In the genomic region with DNA sequence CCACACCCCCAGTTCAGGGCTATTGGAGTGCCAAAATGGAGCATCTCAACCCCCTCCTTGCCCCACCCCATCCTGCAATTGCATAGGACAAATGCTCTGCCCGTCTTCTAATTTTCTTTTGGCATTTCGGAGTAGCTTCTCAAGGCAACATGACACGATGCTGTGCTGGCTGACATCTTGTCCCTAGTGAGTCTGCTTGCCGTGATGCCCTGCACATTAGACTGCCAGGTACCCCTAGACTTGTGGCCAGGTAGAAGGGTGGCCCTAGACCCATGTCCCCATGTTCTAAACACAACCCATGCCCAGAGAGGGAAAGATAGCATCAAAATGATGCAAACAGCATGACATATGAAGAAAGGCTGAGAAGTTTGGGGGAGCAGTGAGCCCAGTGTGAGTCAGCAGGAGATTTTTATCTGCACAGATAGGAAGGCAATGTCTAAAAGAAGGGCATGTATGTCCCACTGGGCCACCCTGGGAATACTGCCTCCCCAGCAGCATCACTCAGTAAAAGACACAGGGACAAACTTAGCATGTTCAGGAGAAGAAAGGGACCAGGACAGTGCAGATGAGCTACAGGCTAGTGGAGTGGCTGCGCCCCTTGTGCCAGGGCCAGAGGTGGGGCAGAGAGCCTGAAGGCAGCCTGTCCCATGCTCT, we compare ENCODE assay signal across 23 cellular contexts. TPM values are rescaled to one million over a fixed set of nuclear protein-coding genes. Genes with fewer than 3 reads are reported as not detected.
DNase-seq lines count a peak whose midpoint lies in the region; ATAC-seq, FAIRE-seq and TF ChIP-seq lines count a peak whose summit lies in the region.
"Had no signal": no experiment of that assay in that cellular context is flagged by ENCODE, and none has a peak within 500 bp of the region (broad histone marks: within the 10 kb centered on the region; RNA-seq: fewer than 3 reads in every experiment).

No MANE protein-coding gene starts in this region.

- ATAC-seq in GM19395 (IDR thresholded peaks at IDR 0.05; ENCODE audit: unreplicated experiment), result no peak
- ATAC-seq: activated naive CD4-positive, alpha-beta T cell treated with anti-CD3 and anti-CD28 coated beads, Interleukin-2, amount 50 U/mL, for 72 hours; lower lobe of right lung had no signal

- no peak for TF ChIP-seq EP300 in H1 (IDR thresholded peaks at IDR 0.05; ENCODE audit: borderline replicate concordance in 1 of 2, low read depth in 2 of 2, low read length in 2 of 2)
- TF ChIP-seq EP300 in sigmoid colon (IDR thresholded peaks at IDR 0.05), result no peak

- H3K4ac ChIP-seq in H1 (replicated peaks; ENCODE audit: insufficient read length, low read depth, low read length), result no peak overlapping the region

- H4K20me1 ChIP-seq in H1 (replicated peaks in 1 of 2; ENCODE audit: control insufficient read depth in 1 of 2, insufficient read depth in 2 of 2, low read length in 2 of 2), result no peaks in the 10 kb centered on the region

- no peak overlapping the region for H3K18ac ChIP-seq in H1 (ENCODE audit: extremely low read depth, low read length)

- no peaks in the 10 kb centered on the region for H3K79me1 ChIP-seq in H1 (ENCODE audit: low read depth, low read length)

- no peak overlapping the region for H3K4me3 ChIP-seq in H1 (ENCODE audit: extremely low read depth in 1 of 4, insufficient read depth in 2 of 4, low read depth in 3 of 4, low read length in 4 of 4)
- H3K4me3 ChIP-seq in sigmoid colon, result no peak overlapping the region
- H3K4me3 ChIP-seq: dorsolateral prefrontal cortex, lower lobe of right lung, MG63, skin epidermis, thoracic aorta had no signal

- H4K8ac ChIP-seq in H1 (ENCODE audit: extremely low read depth, insufficient read depth, low read length), result no peak overlapping the region

- no peak for FAIRE-seq in H1 (lab: Jason Lieb, UNC)
- FAIRE-seq: bronchial epithelial cell, TTC549 had no signal

- no peak overlapping the region for H3K23ac ChIP-seq in H1 (ENCODE audit: insufficient read length)

- H3K79me2 ChIP-seq in H1 (ENCODE audit: control insufficient read depth in 1 of 2, insufficient read depth in 2 of 2, low read length in 2 of 2), result no peaks in the 10 kb centered on the region
- H3K79me2 ChIP-seq: parathyroid adenoma had no signal

- TF ChIP-seq RAD21 in H1 (IDR thresholded peaks at IDR 0.05 in 1 of 2, conservative IDR thresholded peaks at IDR 0.05 in 1 of 2; ENCODE audit: low read depth in 2 of 2, low read length in 2 of 2), result no peak

- no peaks in the 10 kb centered on the region for H3K23me2 ChIP-seq in H1 (ENCODE audit: low read depth, low read length)

- H3K27me3 ChIP-seq in H1 (replicated peaks in 1 of 4; ENCODE audit: control insufficient read depth in 3 of 4, extremely low read depth in 1 of 4, insufficient read depth in 3 of 4, low read length in 3 of 4) (no peaks in the 10 kb centered on the region), sigmoid colon (no peaks in the 10 kb centered on the region)
- H3K27me3 ChIP-seq: dorsolateral prefrontal cortex, MG63 had no signal

- peak overlapping the region; percentile 6 for H4K91ac ChIP-seq in H1 (replicated peaks; ENCODE audit: insufficient read length, low read length)

- H2BK12ac ChIP-seq in H1 (ENCODE audit: low read depth, low read length), result no peak overlapping the region; the same call in 1 of the 2 replicates

- TF ChIP-seq CTCF in H1 (IDR thresholded peaks at IDR 0.05; ENCODE audit: control extremely low read depth in 1 of 3, insufficient read depth in 1 of 3, low read depth in 1 of 3, low read length in 3 of 3), result no peak
- TF ChIP-seq CTCF in sigmoid colon (IDR thresholded peaks at IDR 0.05), result no peak

- no peak overlapping the region for H3K9ac ChIP-seq in H1 (replicated peaks in 1 of 4; ENCODE audit: extremely low read depth in 1 of 4, low read depth in 3 of 4, low read length in 3 of 4)
- H3K9ac ChIP-seq: parathyroid adenoma had no signal

- intact Hi-C loops in sigmoid colon (cut with DNase I), result no loop called here

- DNase-seq in ELR (ENCODE audit: low read depth) (peak; percentile 73), OCI-M1 (lab: John Stamatoyannopoulos, UW) (peak; percentile 41), H1 (ENCODE audit: low read depth in 1 of 2, low spot score in 2 of 2) (no peak), sigmoid colon (peak; percentile 14), NCI-H187 treated with DMSO at 0.1 percent for 48 hours (lab: John Stamatoyannopoulos, UW) (no peak), NCI-H128 (lab: John Stamatoyannopoulos, UW; ENCODE audit: unreplicated experiment) (no peak)
- DNase-seq: activated CD4-positive, alpha-beta T cell treated with anti-CD3 and anti-CD28 coated beads, Interleukin-2, amount 50 U/mL, for 4 hours; activated T-cell treated with anti-CD3 and anti-CD28 coated beads, Interleukin-2, amount 50 U/mL, for 1 hour; CD4-positive, alpha-beta memory T cell; dorsolateral prefrontal cortex; lower lobe of right lung; MG63; NCI-H2081; NCI-H524 treated with DMSO at 0.1 percent for 48 hours; stimulated activated CD4-positive, alpha-beta T cell treated with anti-CD3 and anti-CD28 coated beads, Interleukin-4, amount 100 ng/mL, for 4 hours; stimulated activated CD8-positive, alpha-beta memory T cell treated with anti-CD3 and anti-CD28 coated beads, Interleukin-4, amount 100 ng/mL, for 48 hours had no signal

- H3K9me3 ChIP-seq in H1 (ENCODE audit: insufficient read depth in 2 of 2, low read depth in 1 of 2, low read length in 1 of 2) (no peaks in the 10 kb centered on the region), sigmoid colon (no peaks in the 10 kb centered on the region)
- H3K9me3 ChIP-seq: lower lobe of right lung, MG63, thoracic aorta had no signal

- H2BK15ac ChIP-seq in H1 (ENCODE audit: low read length), result 0 out of 2 replicates have a peak overlapping the region, but pooled peaks have one; percentile 35

- WGBS in H1 (ENCODE audit: extremely low coverage in 1 of 2, insufficient coverage in 1 of 2, insufficient read length in 1 of 2, insufficient replicate concordance in 2 of 2, low coverage in 1 of 2, low lambda C conversion rate in 2 of 2, missing lambda C conversion rate in 1 of 2), 2 experiments, result 90% methylated on average over 5 of the region's 5 CpGs; no CpG with 5 or more reads in 1 of the 2 experiments
- 91 to 94% methylated on average over 5 of the region's 5 CpGs for WGBS in sigmoid colon, 2 donors

- CTCF ChIA-PET in H1 (lab: Charles Lee; ENCODE audit: partially characterized antibody), result interaction anchor here (0.6 kb wide), 1 partner anchor 58 kb away, joined by 3 read pairs; no protein-coding TSS in a partner anchor

- no peak overlapping the region for H3K56ac ChIP-seq in H1 (replicated peaks; ENCODE audit: insufficient read length, low read depth, low read length)

- no peak overlapping the region for H2BK20ac ChIP-seq in H1 (ENCODE audit: low read length)

- no peak overlapping the region for H3K27ac ChIP-seq in H1 (ENCODE audit: low read depth, low read length)
- no peak overlapping the region for H3K27ac ChIP-seq in sigmoid colon
- H3K27ac ChIP-seq: dorsolateral prefrontal cortex, lower lobe of right lung, parathyroid adenoma, thoracic aorta had no signal

- H3K36me3 ChIP-seq in H1 (ENCODE audit: control insufficient read depth in 2 of 4, insufficient read depth in 4 of 4, low read length in 3 of 4) (no peaks in the 10 kb centered on the region), sigmoid colon (no peaks in the 10 kb centered on the region)
- H3K36me3 ChIP-seq: lower lobe of right lung, MG63, thoracic aorta had no signal

- H4K5ac ChIP-seq in H1 (ENCODE audit: insufficient read length, low read depth, low read length), result no peak overlapping the region

- H2BK120ac ChIP-seq in H1 (replicated peaks; ENCODE audit: low read depth, low read length), result no peak overlapping the region

- TF ChIP-seq POLR2A in H1 (IDR thresholded peaks at IDR 0.05; ENCODE audit: control extremely low read depth in 1 of 2, low read depth in 2 of 2, low read length in 2 of 2), result no peak
- TF ChIP-seq POLR2A in sigmoid colon (IDR thresholded peaks at IDR 0.05), result no peak

- H3K4me1 ChIP-seq in H1 (replicated peaks in 1 of 4; ENCODE audit: control insufficient read depth in 3 of 4, insufficient read depth in 4 of 4, low read length in 3 of 4), result peaks cover 11 to 19% (median 13%) of the 10 kb centered on the region in 4 experiments
- H3K4me1 ChIP-seq in sigmoid colon, result peaks cover 0 to 10% (median 7%) of the 10 kb centered on the region in 4 donors

- no peak overlapping the region for H2AK5ac ChIP-seq in H1 (ENCODE audit: low read depth, low read length)

- no peak overlapping the region for H2AFZ ChIP-seq in H1 (ENCODE audit: low read length)
- H2AFZ ChIP-seq: parathyroid adenoma had no signal

- no peak overlapping the region for H2BK5ac ChIP-seq in H1 (ENCODE audit: low read depth, low read length)

- no peak overlapping the region for H3K4me2 ChIP-seq in H1 (ENCODE audit: insufficient read depth in 1 of 2, low read depth in 2 of 2, low read length in 2 of 2)

- POLR2A ChIA-PET in H1 (lab: Charles Lee; ENCODE audit: partially characterized antibody), result no interaction called here

- no peak overlapping the region for H3K14ac ChIP-seq in H1 (ENCODE audit: insufficient read length)

TF ChIP-seq in H1, 55 proteins besides CTCF, POLR2A, EP300 and RAD21:
- no peak for TF ChIP-seq TBP (IDR thresholded peaks at IDR 0.05; ENCODE audit: low read depth, low read length)
- no peak for TF ChIP-seq HDAC2 (IDR thresholded peaks at IDR 0.05; ENCODE audit: borderline replicate concordance in 1 of 2, low read depth in 2 of 2, low read length in 2 of 2)

RNA-seq across cellular contexts. Expression of a gene that starts 36.8 kb away (rescaled TPM):
- 4.9 and 5.8 TPM in 2 replicates for total RNA-seq in H1 (2021; fragmentation: NEBNext Ultra II Directional; extraction: Animal tissue kit (Norgen Biotek cat#: 25700))
- 4.7 and 4.9 TPM in 2 replicates for polyA plus RNA-seq in H1 (2011; rRNA removed)
- polyA plus RNA-seq in H1 (2011; cell fraction: cytosol; rRNA removed), result 4.5 TPM
- 12.7 TPM for polyA plus RNA-seq in H1 (2011; cell fraction: nucleus; rRNA removed)
- 3.7 to 4.7 TPM (median 4.6 TPM) in 4 replicates for polyA plus RNA-seq in H1 (2012, experiment 1 of 2)
- polyA plus RNA-seq in H1 (2012, experiment 2 of 2), result 1.3 TPM
- polyA plus RNA-seq in H1 (2013, experiment 1 of 2), result 3.8 TPM
- polyA plus RNA-seq in H1 (2013, experiment 2 of 2), result 4.6 TPM
- polyA minus RNA-seq in H1 (2011; rRNA and poly(A)+ RNA removed), result 4.5 and 5.8 TPM in 2 replicates
- 0.95 TPM for polyA minus RNA-seq in H1 (2011; cell fraction: cytosol; rRNA and poly(A)+ RNA removed)
- 5.2 TPM for polyA minus RNA-seq in H1 (2011; cell fraction: nucleus; rRNA and poly(A)+ RNA removed)
- total RNA-seq in sigmoid colon, result 1 to 10 TPM in 2 of 4 donors, under 1 TPM in 2; 0.14 to 2.2 (median 1.3) TPM
- 10 to 100 TPM; 21.0 to 76.2 (median 29.4) TPM for polyA plus RNA-seq in sigmoid colon
- total RNA-seq: CD4-positive, alpha-beta memory T cell had no signal
- polyA plus RNA-seq: CD4-positive, alpha-beta memory T cell had no signal

Comparison
In these comparisons a context has a peak if more than half of its experiments do, and no peak if none do; other contexts are left out.
1. DNase-seq: peak in ELR (single experiment), OCI-M1 (single experiment) and sigmoid colon (single experiment); none in H1 (0 of 2), NCI-H187 treated with DMSO at 0.1 percent for 48 hours (single experiment) and NCI-H128 (single experiment).